ENCODE assay signal across 1 cellular context in the genomic region with DNA sequence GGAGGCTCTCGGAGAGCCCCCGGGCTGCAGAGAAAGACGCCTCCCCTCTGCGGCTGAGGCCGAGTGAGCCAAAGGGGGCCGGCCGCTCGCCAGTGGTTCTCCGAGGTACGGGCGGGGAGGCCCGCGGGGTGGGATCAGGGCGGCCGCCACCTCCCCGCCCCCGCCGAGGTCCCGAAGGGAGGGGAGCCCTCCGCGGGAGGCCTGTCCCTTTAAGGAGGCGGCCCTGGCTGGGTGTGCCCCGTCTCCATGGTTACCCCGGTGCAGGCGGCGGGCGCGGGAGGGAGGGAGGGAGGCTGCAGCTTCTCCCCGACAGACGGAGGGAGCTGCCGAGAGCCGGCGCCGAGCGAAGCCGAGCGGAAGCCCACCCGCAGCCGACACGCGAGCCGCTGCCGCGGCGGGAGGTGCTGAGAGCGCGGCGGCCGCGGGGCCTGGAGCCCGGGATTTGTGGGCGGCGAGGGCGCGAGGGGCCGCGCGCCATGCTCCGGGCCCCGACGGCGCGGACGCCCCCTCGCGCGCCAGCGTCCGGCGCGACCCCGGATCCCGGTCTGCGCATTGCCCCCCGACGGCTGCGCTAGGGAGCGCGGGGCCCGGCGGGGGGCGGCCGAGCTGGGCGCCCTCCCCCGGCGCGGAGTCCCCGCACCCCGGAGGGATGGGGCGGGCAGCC.
TF ChIP-seq lines count a peak whose summit lies in the region.

TSS of gene KCNH3 (plus strand) at position 291 of the 664 bp plus-strand sequence. CDS start 387 bp downstream, outside the sequence.

TF ChIP-seq in HEK293, 187 proteins besides CTCF, POLR2A, EP300 and RAD21 (continued from another document):
- TF ChIP-seq, protein P1, sequence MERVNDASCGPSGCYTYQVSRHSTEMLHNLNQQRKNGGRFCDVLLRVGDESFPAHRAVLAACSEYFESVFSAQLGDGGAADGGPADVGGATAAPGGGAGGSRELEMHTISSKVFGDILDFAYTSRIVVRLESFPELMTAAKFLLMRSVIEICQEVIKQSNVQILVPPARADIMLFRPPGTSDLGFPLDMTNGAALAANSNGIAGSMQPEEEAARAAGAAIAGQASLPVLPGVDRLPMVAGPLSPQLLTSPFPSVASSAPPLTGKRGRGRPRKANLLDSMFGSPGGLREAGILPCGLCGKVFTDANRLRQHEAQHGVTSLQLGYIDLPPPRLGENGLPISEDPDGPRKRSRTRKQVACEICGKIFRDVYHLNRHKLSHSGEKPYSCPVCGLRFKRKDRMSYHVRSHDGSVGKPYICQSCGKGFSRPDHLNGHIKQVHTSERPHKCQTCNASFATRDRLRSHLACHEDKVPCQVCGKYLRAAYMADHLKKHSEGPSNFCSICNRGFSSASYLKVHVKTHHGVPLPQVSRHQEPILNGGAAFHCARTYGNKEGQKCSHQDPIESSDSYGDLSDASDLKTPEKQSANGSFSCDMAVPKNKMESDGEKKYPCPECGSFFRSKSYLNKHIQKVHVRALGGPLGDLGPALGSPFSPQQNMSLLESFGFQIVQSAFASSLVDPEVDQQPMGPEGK (tag by site-specific recombination; IDR thresholded peaks at IDR 0.05): peak; percentile 52; the same call in 1 of the 2 replicates
- TF ChIP-seq WT1 (tag by site-specific recombination; IDR thresholded peaks at IDR 0.05) (peak; percentile 78), ZBTB10 (tag by site-specific recombination; IDR thresholded peaks at IDR 0.05) (0 out of 2 replicates have a peak, but pooled peaks have one; percentile 16), ZFP37 (tag by site-specific recombination; IDR thresholded peaks at IDR 0.05) (no peak), ZNF394 (tag by site-specific recombination; IDR thresholded peaks at IDR 0.05; ENCODE audit: borderline replicate concordance) (peak; percentile 52; the same call in 1 of the 2 replicates), KLF1 (tag by site-specific recombination; IDR thresholded peaks at IDR 0.05) (peak; percentile 75), ZNF785 (tag by site-specific recombination; IDR thresholded peaks at IDR 0.05) (no peak), MYNN (tag by site-specific recombination; IDR thresholded peaks at IDR 0.05; ENCODE audit: borderline replicate concordance) (no peak), PRDM1 (tag by site-specific recombination; IDR thresholded peaks at IDR 0.05) (no peak), KLF9 (tag by site-specific recombination; IDR thresholded peaks at IDR 0.05; ENCODE audit: low read depth) (peak; percentile 72), ZNF24 (tag by site-specific recombination; IDR thresholded peaks at IDR 0.05) (no peak)
- TF ChIP-seq, protein P2, sequence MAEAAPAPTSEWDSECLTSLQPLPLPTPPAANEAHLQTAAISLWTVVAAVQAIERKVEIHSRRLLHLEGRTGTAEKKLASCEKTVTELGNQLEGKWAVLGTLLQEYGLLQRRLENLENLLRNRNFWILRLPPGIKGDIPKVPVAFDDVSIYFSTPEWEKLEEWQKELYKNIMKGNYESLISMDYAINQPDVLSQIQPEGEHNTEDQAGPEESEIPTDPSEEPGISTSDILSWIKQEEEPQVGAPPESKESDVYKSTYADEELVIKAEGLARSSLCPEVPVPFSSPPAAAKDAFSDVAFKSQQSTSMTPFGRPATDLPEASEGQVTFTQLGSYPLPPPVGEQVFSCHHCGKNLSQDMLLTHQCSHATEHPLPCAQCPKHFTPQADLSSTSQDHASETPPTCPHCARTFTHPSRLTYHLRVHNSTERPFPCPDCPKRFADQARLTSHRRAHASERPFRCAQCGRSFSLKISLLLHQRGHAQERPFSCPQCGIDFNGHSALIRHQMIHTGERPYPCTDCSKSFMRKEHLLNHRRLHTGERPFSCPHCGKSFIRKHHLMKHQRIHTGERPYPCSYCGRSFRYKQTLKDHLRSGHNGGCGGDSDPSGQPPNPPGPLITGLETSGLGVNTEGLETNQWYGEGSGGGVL (tag by site-specific recombination; IDR thresholded peaks at IDR 0.05): peak; percentile 88
